Comparison of ENCODE assay signal across 1 cellular context in the genomic region with DNA sequence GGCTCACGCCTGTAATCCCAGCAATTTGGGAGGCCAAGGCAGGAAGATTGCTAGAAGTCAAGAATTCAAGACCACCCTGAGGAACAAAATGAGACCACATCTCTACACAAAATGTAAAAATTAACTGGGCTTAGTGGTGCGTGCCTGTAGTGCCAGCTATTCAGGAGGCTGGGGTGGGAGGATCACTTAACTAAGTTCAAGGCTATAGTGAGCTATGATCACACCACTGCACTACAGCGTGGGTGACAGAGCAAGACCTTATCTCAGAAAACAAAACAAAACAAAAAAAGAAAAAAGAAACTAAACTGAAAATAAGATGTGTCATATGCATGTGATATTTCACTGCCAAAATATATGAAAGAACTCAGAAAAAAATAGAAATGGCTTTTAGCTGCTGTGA.
TF ChIP-seq lines count a peak whose summit lies in the region.

No MANE protein-coding gene starts in this region.

TF ChIP-seq in K562, 482 proteins besides CTCF, POLR2A, EP300 and RAD21 (continued from another document):
- TF ChIP-seq, protein P1, sequence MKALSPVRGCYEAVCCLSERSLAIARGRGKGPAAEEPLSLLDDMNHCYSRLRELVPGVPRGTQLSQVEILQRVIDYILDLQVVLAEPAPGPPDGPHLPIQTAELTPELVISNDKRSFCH (CRISPR knock-in tag; IDR thresholded peaks at IDR 0.05): no peak
- TF ChIP-seq, protein P1 (tag; IDR thresholded peaks at IDR 0.05): no peak
- TF ChIP-seq SMAD1 (IDR thresholded peaks at IDR 0.05; ENCODE audit: low read depth, low read length, partially characterized antibody) (no peak), SRSF1 (IDR thresholded peaks at IDR 0.05; ENCODE audit: low read depth, low read length) (no peak), ELF1 (tag; IDR thresholded peaks at IDR 0.05) (no peak), SMARCB1 (IDR thresholded peaks at IDR 0.05; ENCODE audit: insufficient read length, low read depth) (no peak), ZNF436 (CRISPR knock-in tag; IDR thresholded peaks at IDR 0.05) (no peak), TAL1 (IDR thresholded peaks at IDR 0.05) (no peak), ZNF408 (CRISPR knock-in tag; IDR thresholded peaks at IDR 0.05; ENCODE audit: low read depth) (no peak), RB1 (IDR thresholded peaks at IDR 0.05; ENCODE audit: low read depth) (no peak), XRCC3 (IDR thresholded peaks at IDR 0.05) (no peak), ZSCAN32 (CRISPR knock-in tag; IDR thresholded peaks at IDR 0.05) (no peak), ERF (CRISPR knock-in tag; IDR thresholded peaks at IDR 0.05) (no peak), ZNF785 (CRISPR knock-in tag; IDR thresholded peaks at IDR 0.05) (no peak), RAD51 (IDR thresholded peaks at IDR 0.05; ENCODE audit: borderline replicate concordance, low read depth) (no peak)
- TF ChIP-seq, protein P2, sequence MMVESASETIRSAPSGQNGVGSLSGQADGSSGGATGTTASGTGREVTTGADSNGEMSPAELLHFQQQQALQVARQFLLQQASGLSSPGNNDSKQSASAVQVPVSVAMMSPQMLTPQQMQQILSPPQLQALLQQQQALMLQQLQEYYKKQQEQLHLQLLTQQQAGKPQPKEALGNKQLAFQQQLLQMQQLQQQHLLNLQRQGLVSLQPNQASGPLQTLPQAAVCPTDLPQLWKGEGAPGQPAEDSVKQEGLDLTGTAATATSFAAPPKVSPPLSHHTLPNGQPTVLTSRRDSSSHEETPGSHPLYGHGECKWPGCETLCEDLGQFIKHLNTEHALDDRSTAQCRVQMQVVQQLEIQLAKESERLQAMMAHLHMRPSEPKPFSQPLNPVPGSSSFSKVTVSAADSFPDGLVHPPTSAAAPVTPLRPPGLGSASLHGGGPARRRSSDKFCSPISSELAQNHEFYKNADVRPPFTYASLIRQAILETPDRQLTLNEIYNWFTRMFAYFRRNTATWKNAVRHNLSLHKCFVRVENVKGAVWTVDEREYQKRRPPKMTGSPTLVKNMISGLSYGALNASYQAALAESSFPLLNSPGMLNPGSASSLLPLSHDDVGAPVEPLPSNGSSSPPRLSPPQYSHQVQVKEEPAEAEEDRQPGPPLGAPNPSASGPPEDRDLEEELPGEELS (CRISPR knock-in tag; IDR thresholded peaks at IDR 0.05; ENCODE audit: borderline replicate concordance): no peak
